ENCODE assay signal across 12 cellular contexts in genomic region chr13:39244561-39245230, GRCh38.
"Had no signal": no experiment of that assay in that cellular context is flagged by ENCODE, and none has a peak within 500 bp of the region (broad histone marks: within the 10 kb centered on the region; RNA-seq: fewer than 3 reads in every experiment).

No MANE protein-coding gene starts in this region.

- H3K27me3 ChIP-seq: esophagus muscularis mucosa, neutrophil, stomach had no signal

- DNase-seq: activated CD4-positive, alpha-beta T cell treated with anti-CD3 and anti-CD28 coated beads for 48 hours; activated CD8-positive, alpha-beta T cell treated with anti-CD3 and anti-CD28 coated beads, Interleukin-2, amount 10 ng/mL, durations not matched to agents 7 days and 5 days; activated naive CD4-positive, alpha-beta T cell; glutamatergic neuron; lower lobe of right lung; midbrain; small intestine; stomach had no signal

- ATAC-seq: activated CD8-positive, alpha-beta T cell treated with anti-CD3 and anti-CD28 coated beads, Interleukin-2, amount 10 ng/mL, durations not matched to agents 7 days and 5 days; lower lobe of right lung; WTC11 had no signal

- H3K4me3 ChIP-seq: esophagus muscularis mucosa, lower lobe of right lung, stomach, thoracic aorta had no signal

- H3K4me1 ChIP-seq: esophagus muscularis mucosa, lower lobe of right lung, stomach had no signal

- H3K27ac ChIP-seq: esophagus muscularis mucosa, lower lobe of right lung, neutrophil, stomach, thoracic aorta had no signal

- H3K9me3 ChIP-seq: esophagus muscularis mucosa, lower lobe of right lung, neutrophil, stomach, thoracic aorta had no signal

- H3K36me3 ChIP-seq: esophagus muscularis mucosa, lower lobe of right lung, neutrophil, stomach, thoracic aorta had no signal
